In genomic region chr15:90228960-90229359, GRCh38 we compare ENCODE assay signal across 4 cellular contexts. TPM values are rescaled to one million over a fixed set of nuclear protein-coding genes. Genes with fewer than 3 reads are reported as not detected.
DNase-seq lines count a peak whose midpoint lies in the region; ATAC-seq and TF ChIP-seq lines count a peak whose summit lies in the region.
"Had no signal": no experiment of that assay in that cellular context is flagged by ENCODE, and none has a peak within 500 bp of the region (broad histone marks: within the 10 kb centered on the region; RNA-seq: fewer than 3 reads in every experiment).

No MANE protein-coding gene starts in this region.

- H3K36me3 Mint-ChIP-seq in natural killer cell, result no peaks in the 10 kb centered on the region
- H3K36me3 Mint-ChIP-seq in natural killer cell treated with Interleukin-12 subunit alpha and Interleukin-12 subunit beta and Interleukin-15 and Interleukin-18, amount 100 ng/mL, for 72 hours, result peaks cover 4% of the 10 kb centered on the region

- no peak for TF ChIP-seq CTCF in natural killer cell (IDR thresholded peaks at IDR 0.05)

- peak overlapping the region; percentile 99 for H3K27ac Mint-ChIP-seq in natural killer cell
- H3K27ac Mint-ChIP-seq in natural killer cell treated with Interleukin-12 subunit alpha and Interleukin-12 subunit beta and Interleukin-15 and Interleukin-18, amount 100 ng/mL, for 72 hours, result peak overlapping the region in 1 of 2 donors; percentile 93

- no peak for ATAC-seq in natural killer cell
- ATAC-seq in natural killer cell treated with Interleukin-12 subunit alpha and Interleukin-12 subunit beta and Interleukin-15 and Interleukin-18, amount 100 ng/mL, for 72 hours, result no peak

- H3K4me1 Mint-ChIP-seq in natural killer cell, result peaks cover 34 to 43% of the 10 kb centered on the region in 2 donors
- H3K4me1 Mint-ChIP-seq in natural killer cell treated with Interleukin-12 subunit alpha and Interleukin-12 subunit beta and Interleukin-15 and Interleukin-18, amount 100 ng/mL, for 72 hours (ENCODE audit: low read depth in 2 of 2), result peaks cover 20 to 30% of the 10 kb centered on the region in 2 donors

- no peaks in the 10 kb centered on the region for H3K9me3 Mint-ChIP-seq in natural killer cell
- no peaks in the 10 kb centered on the region for H3K9me3 Mint-ChIP-seq in natural killer cell treated with Interleukin-12 subunit alpha and Interleukin-12 subunit beta and Interleukin-15 and Interleukin-18, amount 100 ng/mL, for 72 hours

- H3K4me3 Mint-ChIP-seq in natural killer cell, result no peak overlapping the region
- H3K4me3 Mint-ChIP-seq in natural killer cell treated with Interleukin-12 subunit alpha and Interleukin-12 subunit beta and Interleukin-15 and Interleukin-18, amount 100 ng/mL, for 72 hours, result no peak overlapping the region

- intact Hi-C loops in natural killer cell (cut with micrococcal nuclease), result no loop called here

- no peaks in the 10 kb centered on the region for H3K27me3 Mint-ChIP-seq in natural killer cell (ENCODE audit: low read depth in 2 of 2)
- no peaks in the 10 kb centered on the region for H3K27me3 Mint-ChIP-seq in natural killer cell treated with Interleukin-12 subunit alpha and Interleukin-12 subunit beta and Interleukin-15 and Interleukin-18, amount 100 ng/mL, for 72 hours

- no peak for DNase-seq in natural killer cell
- no peak for DNase-seq in natural killer cell treated with Interleukin-12 subunit alpha and Interleukin-12 subunit beta and Interleukin-15 and Interleukin-18, amount 100 ng/mL, for 72 hours (ENCODE audit: low spot score)
- DNase-seq: activated CD4-positive, alpha-beta T cell treated with anti-CD3 and anti-CD28 coated beads for 4 hours; NCI-H510A had no signal

RNA-seq across cellular contexts. Expression of gene CIB1, which starts 4.8 kb away (rescaled TPM):
- total RNA-seq in natural killer cell, result 100 to 1,000 TPM; 136 to 209 (median 154) TPM
- total RNA-seq in natural killer cell treated with Interleukin-12 subunit alpha and Interleukin-12 subunit beta and Interleukin-15 and Interleukin-18, amount 100 ng/mL, for 72 hours, result 100 to 1,000 TPM in 1 of 2 donors, 10 to 100 TPM in 1; 86.1 to 119 TPM

RNA-seq across cellular contexts. Expression of gene GDPGP1, which starts 5.0 kb away (rescaled TPM):
- 10 to 100 TPM in 1 of 3 donors, 1 to 10 TPM in 2; 7.8 to 11.1 (median 9.5) TPM for total RNA-seq in natural killer cell
- 10 to 100 TPM in 1 of 2 donors, 1 to 10 TPM in 1; 9.6 to 10.0 TPM for total RNA-seq in natural killer cell treated with Interleukin-12 subunit alpha and Interleukin-12 subunit beta and Interleukin-15 and Interleukin-18, amount 100 ng/mL, for 72 hours

RNA-seq across cellular contexts. Expression of gene TTLL13, which starts 20.4 kb away (rescaled TPM):
- 1 to 10 TPM in 2 of 3 donors, under 1 TPM in 1; 0.18 to 2.2 (median 1.2) TPM for total RNA-seq in natural killer cell
- under 1 TPM in 1 of 2 donors, not detected in 1; 0.36 TPM for total RNA-seq in natural killer cell treated with Interleukin-12 subunit alpha and Interleukin-12 subunit beta and Interleukin-15 and Interleukin-18, amount 100 ng/mL, for 72 hours

RNA-seq across cellular contexts. Expression of gene SEMA4B, which starts 27.8 kb away (rescaled TPM):
- 10 to 100 TPM; 13.1 to 28.1 (median 25.0) TPM for total RNA-seq in natural killer cell
- 1 to 10 TPM; 9.2 to 9.7 TPM for total RNA-seq in natural killer cell treated with Interleukin-12 subunit alpha and Interleukin-12 subunit beta and Interleukin-15 and Interleukin-18, amount 100 ng/mL, for 72 hours

RNA-seq across cellular contexts. Expression of gene NGRN, which starts 36.5 kb away (rescaled TPM):
- 10 to 100 TPM; 33.4 to 43.5 (median 33.5) TPM for total RNA-seq in natural killer cell
- 10 to 100 TPM; 22.8 to 36.5 TPM for total RNA-seq in natural killer cell treated with Interleukin-12 subunit alpha and Interleukin-12 subunit beta and Interleukin-15 and Interleukin-18, amount 100 ng/mL, for 72 hours
